Comparison of ENCODE assay signal across 4 cellular contexts in the genomic region with DNA sequence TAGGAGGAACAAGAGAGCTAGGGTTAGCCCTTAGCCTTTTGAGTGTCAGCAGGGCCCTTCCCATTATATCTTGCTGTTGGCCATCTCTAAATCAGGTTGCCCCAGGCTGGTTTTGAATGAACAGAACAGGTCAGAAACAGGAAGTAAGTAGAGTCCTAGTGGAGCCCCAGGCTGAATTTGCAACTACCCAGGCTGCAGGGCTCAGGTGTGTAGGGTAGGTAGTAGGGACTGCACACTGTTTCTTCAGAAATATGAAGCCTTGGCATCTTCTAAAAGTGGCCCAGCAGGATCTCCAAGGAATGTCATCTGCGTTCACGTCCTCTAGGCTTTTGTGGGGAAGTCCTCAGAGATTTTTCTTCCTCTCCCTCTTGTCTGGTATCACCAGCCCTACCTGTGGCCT.
"Had no signal": no experiment of that assay in that cellular context is flagged by ENCODE, and none has a peak within 500 bp of the region (broad histone marks: within the 10 kb centered on the region; RNA-seq: fewer than 3 reads in every experiment).

No MANE protein-coding gene starts in this region.

- H3K27ac ChIP-seq: HL-60 had no signal

- DNase-seq: IMR-90, KBM-7 had no signal

- H3K4me3 ChIP-seq: K562 had no signal
